In genomic region chrX:23478561-23478960, GRCh38 we compare ENCODE assay signal across 25 cellular contexts.
"Had no signal": no experiment of that assay in that cellular context is flagged by ENCODE, and none has a peak within 500 bp of the region (broad histone marks: within the 10 kb centered on the region; RNA-seq: fewer than 3 reads in every experiment).

No MANE protein-coding gene starts in this region.

- H3K9me3 ChIP-seq: esophagus muscularis mucosa, left lung, right lobe of liver, testis, transverse colon had no signal

- H3K27me3 ChIP-seq: esophagus muscularis mucosa, heart right ventricle, left lung, neural progenitor cell, right lobe of liver, testis, transverse colon had no signal

- H3K4me3 ChIP-seq: esophagus muscularis mucosa, heart right ventricle, left lung, lung, neural progenitor cell, right lobe of liver, skin epidermis, testis, transverse colon had no signal

- H3K36me3 ChIP-seq: esophagus muscularis mucosa, heart right ventricle, left lung, neural progenitor cell, right lobe of liver, transverse colon had no signal

- H3K4me1 ChIP-seq: esophagus muscularis mucosa, heart right ventricle, left lung, neural progenitor cell, right lobe of liver, testis, transverse colon had no signal

- DNase-seq: activated B cell treated with CpG ODN at 0.5 μM for 24 hours; activated CD4-positive, alpha-beta T cell treated with anti-CD3 and anti-CD28 coated beads, Interleukin-2, amount 50 U/mL, for 1 hour; activated CD8-positive, alpha-beta T cell treated with anti-CD3 and anti-CD28 coated beads for 36 hours; activated gamma-delta T cell treated with Interleukin-2 at 50 U/mL for 16 hours; activated naive CD4-positive, alpha-beta T cell treated with anti-CD3 and anti-CD28 coated beads, Interleukin-2, amount 50 U/mL, for 16 hours; activated T-cell treated with anti-CD3 and anti-CD28 coated beads, Interleukin-2, amount 50 U/mL, for 4 hours; amygdala; dermis blood vessel endothelial cell; effector CD4-positive, alpha-beta T cell; foreskin melanocyte; heart right ventricle; left lung; mesendoderm; natural killer cell; right lobe of liver; stimulated activated CD4-positive, alpha-beta T cell treated with anti-CD3 and anti-CD28 coated beads, Interleukin-12 subunit alpha, Interleukin-12 subunit beta, amount 100 ng/mL, for 4 hours; stimulated activated CD4-positive, alpha-beta T cell treated with anti-CD3 and anti-CD28 coated beads, Interleukin-4, amount 100 ng/mL, for 1 hour; stimulated activated naive CD8-positive, alpha-beta T cell treated with anti-CD3 and anti-CD28 coated beads, Interleukin-15, Interleukin-2, amounts not matched to agents 100 U/mL and 50 U/mL, for 24 hours; testis; transverse colon had no signal

- ATAC-seq: activated CD8-positive, alpha-beta T cell treated with anti-CD3 and anti-CD28 coated beads for 36 hours; activated T-cell treated with anti-CD3 and anti-CD28 coated beads, Interleukin-2, amount 50 U/mL, for 4 hours; activated T-helper 17 cell treated with anti-CD3 and anti-CD28 coated beads, Interleukin-2, amount 50 U/mL, for 72 hours; heart right ventricle; left lung; natural killer cell; right lobe of liver; stimulated activated naive CD8-positive, alpha-beta T cell treated with anti-CD3 and anti-CD28 coated beads, Interleukin-15, Interleukin-2, amounts not matched to agents 100 U/mL and 50 U/mL, for 24 hours had no signal

- H3K27ac ChIP-seq: esophagus muscularis mucosa, heart right ventricle, left lung, neural progenitor cell, right lobe of liver, skin epidermis, testis, transverse colon had no signal
